In the genomic region with DNA sequence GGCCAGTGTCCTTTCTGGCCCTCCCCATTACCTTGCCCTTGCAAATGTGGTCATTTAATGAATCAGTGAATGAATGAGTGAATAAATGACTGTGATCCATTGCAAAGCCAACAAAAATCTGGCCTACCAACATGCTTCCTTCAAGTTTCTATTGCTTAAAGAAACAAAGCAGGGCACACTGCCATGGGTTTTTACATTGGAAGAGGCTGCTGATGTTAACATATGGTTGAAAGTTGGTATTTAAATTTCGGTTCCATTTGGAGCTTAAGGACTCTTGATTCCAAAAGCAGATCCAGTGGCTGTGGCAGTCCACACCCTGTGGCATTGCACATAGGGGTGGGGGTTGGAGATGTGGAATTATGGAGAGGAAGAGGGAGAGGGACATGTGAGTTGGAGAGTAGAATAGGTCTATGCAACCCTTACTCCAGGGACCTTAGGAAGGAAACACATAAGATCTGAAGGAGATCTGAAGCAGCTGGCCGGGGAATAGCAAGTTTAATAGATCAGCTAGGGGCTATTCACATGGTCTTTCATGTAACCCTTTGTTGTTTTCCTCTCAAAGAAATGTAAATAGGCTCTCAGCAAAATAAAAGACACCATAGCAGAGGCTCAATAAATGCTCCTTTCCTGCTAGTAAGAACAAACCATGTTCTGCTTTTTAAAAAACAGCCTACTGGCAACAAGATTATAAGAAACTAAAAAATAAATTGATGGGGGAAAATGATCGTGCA, we compare ENCODE assay signal across 21 cellular contexts. TPM values are rescaled to one million over a fixed set of nuclear protein-coding genes. Genes with fewer than 3 reads are reported as not detected.
DNase-seq lines count a peak whose midpoint lies in the region; ATAC-seq, FAIRE-seq and TF ChIP-seq lines count a peak whose summit lies in the region.
"Had no signal": no experiment of that assay in that cellular context is flagged by ENCODE, and none has a peak within 500 bp of the region (broad histone marks: within the 10 kb centered on the region; RNA-seq: fewer than 3 reads in every experiment).

No MANE protein-coding gene starts in this region.

- H3K4me3 Mint-ChIP-seq in mesothelial cell of epicardium, result no peak overlapping the region
- H3K4me3 Mint-ChIP-seq: HFFc6 had no signal

- no peaks in the 10 kb centered on the region for H3K9me3 ChIP-seq in heart left ventricle
- no peaks in the 10 kb centered on the region for H3K9me3 ChIP-seq in H1 (ENCODE audit: insufficient read depth in 2 of 2, low read depth in 1 of 2, low read length in 1 of 2)
- H3K9me3 ChIP-seq: Peyer's patch had no signal

- no peak overlapping the region for H2BK15ac ChIP-seq in H1 (ENCODE audit: low read length)

- no peak overlapping the region for H3K18ac ChIP-seq in H1 (ENCODE audit: extremely low read depth, low read length)

- H4K5ac ChIP-seq in H1 (ENCODE audit: insufficient read length, low read depth, low read length), result no peak overlapping the region

- H2AK5ac ChIP-seq in H1 (ENCODE audit: low read depth, low read length), result no peak overlapping the region

- TF ChIP-seq EP300 in H1 (IDR thresholded peaks at IDR 0.05; ENCODE audit: borderline replicate concordance in 1 of 2, low read depth in 2 of 2, low read length in 2 of 2), result no peak

- no peak overlapping the region for H3K9ac ChIP-seq in H1 (replicated peaks in 1 of 4; ENCODE audit: extremely low read depth in 1 of 4, low read depth in 3 of 4, low read length in 3 of 4)

- peak overlapping the region; percentile 79 for H3K27ac Mint-ChIP-seq in mesothelial cell of epicardium
- H3K27ac Mint-ChIP-seq: HFFc6 had no signal

- H4K8ac ChIP-seq in H1 (ENCODE audit: extremely low read depth, insufficient read depth, low read length), result no peak overlapping the region

- no peak overlapping the region for H4K91ac ChIP-seq in H1 (replicated peaks; ENCODE audit: insufficient read length, low read length)

- H3K4ac ChIP-seq in H1 (replicated peaks; ENCODE audit: insufficient read length, low read depth, low read length), result no peak overlapping the region

- no peaks in the 10 kb centered on the region for H4K20me1 ChIP-seq in H1 (replicated peaks in 1 of 2; ENCODE audit: control insufficient read depth in 1 of 2, insufficient read depth in 2 of 2, low read length in 2 of 2)

- 47 to 61% (median 56%) methylated on average over 3 of the region's 3 CpGs for WGBS in heart left ventricle, 4 donors
- 59% methylated on average over 3 of the region's 3 CpGs; no CpG with 5 or more reads in 1 of the 2 experiments for WGBS in H1 (ENCODE audit: extremely low coverage in 1 of 2, insufficient coverage in 1 of 2, insufficient read length in 1 of 2, insufficient replicate concordance in 2 of 2, low coverage in 1 of 2, low lambda C conversion rate in 2 of 2, missing lambda C conversion rate in 1 of 2), 2 experiments

- no peaks in the 10 kb centered on the region for H3K9me3 Mint-ChIP-seq in mesothelial cell of epicardium
- H3K9me3 Mint-ChIP-seq: HFFc6 had no signal

- no peak overlapping the region for H2BK20ac ChIP-seq in H1 (ENCODE audit: low read length)

- no peaks in the 10 kb centered on the region for H3K23me2 ChIP-seq in H1 (ENCODE audit: low read depth, low read length)

- H3K4me1 ChIP-seq in heart left ventricle (peaks cover 0 to 32% (median 3%) of the 10 kb centered on the region in 12 donors), H1 (replicated peaks in 1 of 4; ENCODE audit: control insufficient read depth in 3 of 4, insufficient read depth in 4 of 4, low read length in 3 of 4) (peaks cover 0 to 8% (median 7%) of the 10 kb centered on the region in 4 experiments)
- H3K4me1 ChIP-seq: Peyer's patch had no signal

- intact Hi-C loops in left ventricle myocardium superior (cut with micrococcal nuclease), result no loop called here
- intact Hi-C loops in heart left ventricle (cut with DNase I), result no loop called here

- H3K56ac ChIP-seq in H1 (replicated peaks; ENCODE audit: insufficient read length, low read depth, low read length), result no peak overlapping the region

- H3K4me3 ChIP-seq in heart left ventricle (no peak overlapping the region), H1 (ENCODE audit: extremely low read depth in 1 of 4, insufficient read depth in 2 of 4, low read depth in 3 of 4, low read length in 4 of 4) (peak overlapping the region in 1 of 4 experiments; percentile 7; a peak in 1 of 8 replicates)
- H3K4me3 ChIP-seq: Peyer's patch had no signal

- no peak overlapping the region for H2BK120ac ChIP-seq in H1 (replicated peaks; ENCODE audit: low read depth, low read length)

- H3K79me2 ChIP-seq in H1 (ENCODE audit: control insufficient read depth in 1 of 2, insufficient read depth in 2 of 2, low read length in 2 of 2), result no peaks in the 10 kb centered on the region

- H3K4me1 Mint-ChIP-seq in mesothelial cell of epicardium, result peaks cover 75% of the 10 kb centered on the region

- H3K27me3 ChIP-seq in heart left ventricle (peaks cover 0 to 43% (median 0%) of the 10 kb centered on the region in 9 donors), H1 (replicated peaks in 1 of 4; ENCODE audit: control insufficient read depth in 3 of 4, extremely low read depth in 1 of 4, insufficient read depth in 3 of 4, low read length in 3 of 4) (peaks cover 10 to 40% (median 23%) of the 10 kb centered on the region in 4 experiments)
- H3K27me3 ChIP-seq: Peyer's patch had no signal

- POLR2A ChIA-PET in H1 (lab: Charles Lee; ENCODE audit: partially characterized antibody), result interaction anchor here (0.7 kb wide), 1 partner anchor 92 kb away, joined by 4 read pairs; no protein-coding TSS in a partner anchor

- no peaks in the 10 kb centered on the region for H3K36me3 ChIP-seq in heart left ventricle
- H3K36me3 ChIP-seq in H1 (ENCODE audit: control insufficient read depth in 2 of 4, insufficient read depth in 4 of 4, low read length in 3 of 4), result no peaks in the 10 kb centered on the region
- H3K36me3 ChIP-seq: Peyer's patch had no signal

- no peak overlapping the region for H3K14ac ChIP-seq in H1 (ENCODE audit: insufficient read length)

- no peak overlapping the region for H3K23ac ChIP-seq in H1 (ENCODE audit: insufficient read length)

- H3K4me2 ChIP-seq in H1 (ENCODE audit: insufficient read depth in 1 of 2, low read depth in 2 of 2, low read length in 2 of 2), result peak overlapping the region; percentile 30 to 37; a peak in 2 of 4 replicates

- no peak for TF ChIP-seq RAD21 in H1 (IDR thresholded peaks at IDR 0.05 in 1 of 2, conservative IDR thresholded peaks at IDR 0.05 in 1 of 2; ENCODE audit: low read depth in 2 of 2, low read length in 2 of 2)

- no peak overlapping the region for H2BK5ac ChIP-seq in H1 (ENCODE audit: low read depth, low read length)

- no peaks in the 10 kb centered on the region for H3K27me3 Mint-ChIP-seq in mesothelial cell of epicardium (ENCODE audit: low read depth)

- no peak overlapping the region for H2AFZ ChIP-seq in H1 (ENCODE audit: low read length)

- FAIRE-seq in H1 (lab: Jason Lieb, UNC), result no peak
- FAIRE-seq: A204.1 had no signal

- TF ChIP-seq POLR2A in heart left ventricle (IDR thresholded peaks at IDR 0.05) (no peak), H1 (IDR thresholded peaks at IDR 0.05; ENCODE audit: control extremely low read depth in 1 of 2, low read depth in 2 of 2, low read length in 2 of 2) (no peak)

- H3K79me1 ChIP-seq in H1 (ENCODE audit: low read depth, low read length), result no peaks in the 10 kb centered on the region

- DNase-seq in left ventricle myocardium superior, result no peak
- DNase-seq in heart left ventricle, result no peak
- DNase-seq in H1 (ENCODE audit: low read depth in 1 of 2, low spot score in 2 of 2), result peak in 1 of 2 experiments; percentile 28
- no peak for DNase-seq in mesothelial cell of epicardium (ENCODE audit: low spot score in 2 of 2, unreplicated experiment in 2 of 2)
- DNase-seq in mucosa of gallbladder (ENCODE audit: low spot score), result no peak
- DNase-seq in HPDE6-E6E7 (ENCODE audit: extremely low spot score), result no peak
- DNase-seq: Calu3, DND-41, GDM1, HFFc6, MM.1S, NCI-H1105, NCI-H1694 treated with DMSO at 0.1 percent for 48 hours, NCI-H2171, NCI-H446 treated with DMSO at 0.1 percent for 48 hours, NCI-H774, Peyer's patch, Right ventricle myocardium superior had no signal

- peak; percentile 35 for ATAC-seq in left ventricle myocardium superior
- no peak for ATAC-seq in heart left ventricle
- ATAC-seq in HG02571 (IDR thresholded peaks at IDR 0.05; ENCODE audit: unreplicated experiment), result no peak
- ATAC-seq in HG02973 (IDR thresholded peaks at IDR 0.05; ENCODE audit: unreplicated experiment), result no peak

- TF ChIP-seq CTCF in heart left ventricle (IDR thresholded peaks at IDR 0.05) (no peak), H1 (IDR thresholded peaks at IDR 0.05; ENCODE audit: control extremely low read depth in 1 of 3, insufficient read depth in 1 of 3, low read depth in 1 of 3, low read length in 3 of 3) (no peak), mesothelial cell of epicardium (IDR thresholded peaks at IDR 0.05; ENCODE audit: unreplicated experiment) (no peak)

- no peak overlapping the region for H3K27ac ChIP-seq in heart left ventricle
- no peak overlapping the region for H3K27ac ChIP-seq in H1 (ENCODE audit: low read depth, low read length)
- H3K27ac ChIP-seq: Peyer's patch had no signal

- no peaks in the 10 kb centered on the region for H3K36me3 Mint-ChIP-seq in mesothelial cell of epicardium

- CTCF ChIA-PET in H1 (lab: Charles Lee; ENCODE audit: partially characterized antibody), result interaction anchor here (1.1 to 1.2 kb wide), 2 partner anchors 9 to 75 kb away, joined by 3 to 5 read pairs; no protein-coding TSS in a partner anchor

- no peak overlapping the region for H2BK12ac ChIP-seq in H1 (ENCODE audit: low read depth, low read length)

TF ChIP-seq in H1, 55 proteins besides CTCF, POLR2A, EP300 and RAD21 (continues in another document):
- TF ChIP-seq RBBP5 (IDR thresholded peaks at IDR 0.05; ENCODE audit: borderline replicate concordance, low read depth, low read length) (no peak), CEBPB (IDR thresholded peaks at IDR 0.05; ENCODE audit: low read depth, low read length) (no peak), NANOG (IDR thresholded peaks at IDR 0.05; ENCODE audit: insufficient read depth, low read depth, low read length, poor library complexity, severe bottlenecking) (no peak), SUZ12 (IDR thresholded peaks at IDR 0.05; ENCODE audit: low read length) (no peak), SP2 (IDR thresholded peaks at IDR 0.05; ENCODE audit: low read length) (no peak)

RNA-seq across cellular contexts. Expression of gene ABCA4, which starts 7.2 kb away (rescaled TPM):
- total RNA-seq in left ventricle myocardium superior (0.55 TPM), heart left ventricle (under 1 TPM in 7 of 9 donors, not detected in 2; 0.13 to 0.37 (median 0.24) TPM), mesothelial cell of epicardium (12.7 to 14.5 TPM (median 14.4 TPM) in 3 replicates), mucosa of gallbladder (0.26 TPM)
- polyA plus RNA-seq in heart left ventricle (under 1 TPM; 0.04 to 0.08 TPM), H1 (2011; rRNA removed) (0.06 TPM in 2 replicates)
- not detected in 2 replicates for total RNA-seq in H1 (2021; fragmentation: NEBNext Ultra II Directional; extraction: Animal tissue kit (Norgen Biotek cat#: 25700))
- 0.06 TPM for polyA plus RNA-seq in H1 (2011; cell fraction: cytosol; rRNA removed)
- 0.50 TPM for polyA plus RNA-seq in H1 (2011; cell fraction: nucleus; rRNA removed)
- polyA plus RNA-seq in H1 (2012, experiment 1 of 2), result 0.12 to 0.62 TPM (median 0.24 TPM) in 4 replicates
- polyA plus RNA-seq in H1 (2012, experiment 2 of 2), result not detected
- polyA plus RNA-seq in H1 (2013, experiment 1 of 2), result 0.06 TPM
- polyA plus RNA-seq in H1 (2013, experiment 2 of 2), result 0.07 TPM
- polyA minus RNA-seq in H1 (2011; rRNA and poly(A)+ RNA removed), result 0.02 and 0.03 TPM in 2 replicates
- polyA minus RNA-seq in H1 (2011; cell fraction: cytosol; rRNA and poly(A)+ RNA removed), result not detected
- polyA minus RNA-seq in H1 (2011; cell fraction: nucleus; rRNA and poly(A)+ RNA removed), result not detected
